Comparison of ENCODE assay signal across 9 cellular contexts in the genomic region with DNA sequence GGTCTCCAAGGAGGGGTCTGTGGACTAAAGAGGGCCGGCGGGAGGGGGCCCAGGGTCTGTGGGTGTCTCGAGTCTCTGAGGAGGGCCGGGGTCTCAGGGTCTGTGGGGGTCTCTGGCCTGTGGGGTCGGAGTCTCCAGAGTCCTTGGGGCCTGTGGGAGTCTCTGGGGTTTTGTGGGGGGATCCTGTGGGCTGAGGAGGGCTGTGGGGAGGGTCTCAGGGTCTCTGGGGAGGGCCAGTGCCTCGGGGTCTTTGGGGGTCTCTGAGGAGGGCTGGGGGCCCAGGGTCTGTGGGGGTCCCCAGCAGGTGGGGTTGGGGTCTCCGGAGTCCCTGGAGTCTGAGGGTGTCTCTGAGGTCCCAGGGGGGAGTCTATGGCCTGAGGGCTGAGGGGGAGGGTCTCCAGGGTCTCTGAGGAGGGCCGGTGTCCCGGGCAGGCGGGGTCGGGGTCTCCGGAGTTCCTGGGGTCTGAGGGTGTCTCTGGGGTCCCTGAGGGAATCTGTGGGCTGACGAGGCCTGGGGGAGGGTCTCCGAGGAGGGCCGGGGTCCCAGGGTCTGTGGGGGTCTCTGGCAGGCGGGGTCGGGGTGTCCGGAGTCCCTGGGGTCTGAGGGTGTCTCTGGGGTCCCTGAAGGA. TPM values are rescaled to one million over a fixed set of nuclear protein-coding genes. Genes with fewer than 3 reads are reported as not detected.
DNase-seq lines count a peak whose midpoint lies in the region; ATAC-seq, FAIRE-seq and TF ChIP-seq lines count a peak whose summit lies in the region.
"Had no signal": no experiment of that assay in that cellular context is flagged by ENCODE, and none has a peak within 500 bp of the region (broad histone marks: within the 10 kb centered on the region; RNA-seq: fewer than 3 reads in every experiment).

No MANE protein-coding gene starts in this region.

- no peak for TF ChIP-seq CTCF in body of pancreas (IDR thresholded peaks at IDR 0.05)
- TF ChIP-seq CTCF in right lobe of liver (IDR thresholded peaks at IDR 0.05): no peak
- no peak for TF ChIP-seq CTCF in thoracic aorta (IDR thresholded peaks at IDR 0.05)

- POLR2A ChIA-PET in activated CD4-positive, alpha-beta T cell treated with anti-CD3 and anti-CD28 coated beads for 36 hours (lab: Charles Lee): no interaction called here

- intact Hi-C loops in activated CD4-positive, alpha-beta T cell treated with anti-CD3 and anti-CD28 coated beads for 36 hours (cut with DNase I, micrococcal nuclease): loop anchor here (1.0 to 10.0 kb wide), 7 partner anchors 66 to 1979 kb away; a partner anchor contains a TSS
- intact Hi-C loops in body of pancreas (cut with DNase I) (no loop called here), right lobe of liver (cut with DNase I) (no loop called here)

- no peak for ATAC-seq in activated CD4-positive, alpha-beta T cell treated with anti-CD3 and anti-CD28 coated beads for 36 hours
- no peak for ATAC-seq in body of pancreas
- peak in 2 of 4 donors; percentile 12 to 13 for ATAC-seq in right lobe of liver
- no peak for ATAC-seq in thoracic aorta (ENCODE audit: insufficient number of reproducible peaks, low FRiP score, low read depth)
- no peak for ATAC-seq in GM19395 (IDR thresholded peaks at IDR 0.05; ENCODE audit: unreplicated experiment)

- peaks cover 54% of the 10 kb centered on the region for H3K4me1 Mint-ChIP-seq in activated CD4-positive, alpha-beta T cell treated with anti-CD3 and anti-CD28 coated beads for 36 hours

- no peaks in the 10 kb centered on the region for H3K27me3 Mint-ChIP-seq in activated CD4-positive, alpha-beta T cell treated with anti-CD3 and anti-CD28 coated beads for 36 hours

- no peaks in the 10 kb centered on the region for H3K9me3 Mint-ChIP-seq in activated CD4-positive, alpha-beta T cell treated with anti-CD3 and anti-CD28 coated beads for 36 hours (ENCODE audit: low read depth)

- H3K27me3 ChIP-seq in body of pancreas: no peaks in the 10 kb centered on the region
- no peaks in the 10 kb centered on the region for H3K27me3 ChIP-seq in right lobe of liver
- H3K27me3 ChIP-seq in thoracic aorta (replicated peaks; ENCODE audit: insufficient read depth): no peaks in the 10 kb centered on the region

- H3K4me1 ChIP-seq in body of pancreas (peaks cover 25% of the 10 kb centered on the region), right lobe of liver (peaks cover 0 to 8% (median 4%) of the 10 kb centered on the region in 4 donors), thoracic aorta (ENCODE audit: control insufficient read depth in 1 of 2, low read depth in 2 of 2) (peaks cover 16 to 36% of the 10 kb centered on the region in 2 donors)

- H3K36me3 ChIP-seq in body of pancreas (replicated peaks in 1 of 2; ENCODE audit: insufficient read depth in 1 of 2, low read depth in 2 of 2): no peaks in the 10 kb centered on the region
- H3K36me3 ChIP-seq in right lobe of liver: no peaks in the 10 kb centered on the region
- H3K36me3 ChIP-seq in thoracic aorta: no peaks in the 10 kb centered on the region

- FAIRE-seq in urothelium cell line (lab: Jason Lieb, UNC): no peak
- FAIRE-seq: colon had no signal

- H3K9me3 ChIP-seq in body of pancreas (no peaks in the 10 kb centered on the region), right lobe of liver (no peaks in the 10 kb centered on the region), thoracic aorta (no peaks in the 10 kb centered on the region)

- 36 to 80% methylated on average over 7 to 17 of the region's 18 CpGs for WGBS in body of pancreas, 2 donors
- 35% methylated on average over 4 of the region's 18 CpGs for WGBS in right lobe of liver (ENCODE audit: insufficient coverage, low coverage, low lambda C conversion rate, missing lambda C conversion rate)

- peaks cover 16% of the 10 kb centered on the region for H3K36me3 Mint-ChIP-seq in activated CD4-positive, alpha-beta T cell treated with anti-CD3 and anti-CD28 coated beads for 36 hours (ENCODE audit: low read depth)

- DNase-seq in activated CD4-positive, alpha-beta T cell treated with anti-CD3 and anti-CD28 coated beads for 36 hours: no peak
- DNase-seq in activated CD4-positive, alpha-beta T cell treated with anti-CD3 and anti-CD28 coated beads for 4 hours: no peak
- DNase-seq in body of pancreas: no peak
- peak in 1 of 3 donors; percentile 49 for DNase-seq in right lobe of liver
- no peak for DNase-seq in thoracic aorta (ENCODE audit: low spot score)
- no peak for DNase-seq in NCI-H1417 treated with DMSO at 0.1 percent for 48 hours (lab: John Stamatoyannopoulos, UW)
- no peak for DNase-seq in urothelium cell line (ENCODE audit: low spot score)

- H3K27ac ChIP-seq in body of pancreas (peak overlapping the region; percentile 63 to 96 (median 86)), right lobe of liver (peak overlapping the region; percentile 72 to 91 (median 83)), thoracic aorta (peak overlapping the region; percentile 84 to 97)

- peak overlapping the region; percentile 76 for H3K27ac Mint-ChIP-seq in activated CD4-positive, alpha-beta T cell treated with anti-CD3 and anti-CD28 coated beads for 36 hours

- H3K4me3 ChIP-seq in body of pancreas (peak overlapping the region; percentile 32 to 80), right lobe of liver (peak overlapping the region; percentile 45 to 75 (median 53)), thoracic aorta (peak overlapping the region; percentile 76)

- CTCF ChIA-PET in activated CD4-positive, alpha-beta T cell treated with anti-CD3 and anti-CD28 coated beads for 36 hours (lab: Charles Lee): no interaction called here

- peak overlapping the region; percentile 41 for H3K4me3 Mint-ChIP-seq in activated CD4-positive, alpha-beta T cell treated with anti-CD3 and anti-CD28 coated beads for 36 hours

- TF ChIP-seq POLR2A in body of pancreas (IDR thresholded peaks at IDR 0.05): no peak
- TF ChIP-seq POLR2A in right lobe of liver (IDR thresholded peaks at IDR 0.05): no peak

RNA-seq across cellular contexts. Expression of a gene that starts 0.6 kb away (rescaled TPM):
- 10 to 100 TPM; 48.2 to 50.1 TPM for total RNA-seq in activated CD4-positive, alpha-beta T cell treated with anti-CD3 and anti-CD28 coated beads for 36 hours
- total RNA-seq in body of pancreas (10 to 100 TPM; 18.1 to 31.6 TPM), right lobe of liver (10 to 100 TPM; 15.6 to 27.9 (median 20.2) TPM), thoracic aorta (10 to 100 TPM; 53.7 to 74.6 TPM)

RNA-seq across cellular contexts. Expression of a gene that starts 52.5 kb away (rescaled TPM):
- under 1 TPM; 0.82 to 0.86 TPM for total RNA-seq in activated CD4-positive, alpha-beta T cell treated with anti-CD3 and anti-CD28 coated beads for 36 hours
- total RNA-seq in body of pancreas (1 to 10 TPM; 5.7 to 6.9 TPM), right lobe of liver (10 to 100 TPM in 1 of 6 experiments, 1 to 10 TPM in 4, under 1 TPM in 1; 0.69 to 11.6 (median 3.2) TPM), thoracic aorta (1 to 10 TPM; 2.4 to 7.5 TPM)

RNA-seq across cellular contexts. Expression of a gene that starts 58.8 kb away (rescaled TPM):
- not detected for total RNA-seq in activated CD4-positive, alpha-beta T cell treated with anti-CD3 and anti-CD28 coated beads for 36 hours
- total RNA-seq in body of pancreas (not detected), right lobe of liver (10 to 100 TPM; 15.8 to 33.5 (median 19.1) TPM), thoracic aorta (not detected)

Comparison
In these comparisons a context has a peak if more than half of its experiments do, and no peak if none do; other contexts are left out.
1. RNA of a gene that starts 58.8 kb away (total RNA-seq): 15.8 to 33.5 TPM in right lobe of liver; not detected in activated CD4-positive, alpha-beta T cell treated with anti-CD3 and anti-CD28 coated beads for 36 hours, not detected in body of pancreas and not detected in thoracic aorta; every median in the first group is over 10 times any median in the second.
2. intact Hi-C loops: an anchor here in activated CD4-positive, alpha-beta T cell treated with anti-CD3 and anti-CD28 coated beads for 36 hours (1.0 to 10.0 kb wide); none called in body of pancreas and right lobe of liver.
3. Peak in every context shown above with its lines, with median percentiles within 50 percentile points of each other: H3K27ac ChIP-seq and H3K4me3 ChIP-seq.